In the genomic region with DNA sequence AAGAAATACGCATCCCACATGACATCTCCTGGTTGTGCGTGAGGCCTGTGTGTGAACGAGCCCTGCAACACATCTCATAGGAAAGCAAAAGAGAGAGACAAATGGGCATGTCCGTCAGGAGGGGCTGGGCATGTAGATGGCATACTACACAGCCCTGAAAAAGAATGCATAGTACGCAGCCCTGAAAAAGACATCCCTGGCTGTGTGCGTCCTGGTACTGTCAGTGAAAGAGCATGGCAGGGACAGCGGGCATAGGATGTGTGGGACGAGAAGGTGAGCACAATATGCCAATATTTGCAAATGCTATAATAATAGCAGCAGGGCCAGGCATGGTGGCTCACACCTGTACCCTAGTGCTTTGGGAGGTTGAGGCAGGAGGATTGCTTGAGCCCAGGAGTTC, we compare ENCODE assay signal across 7 cellular contexts.
"Had no signal": no experiment of that assay in that cellular context is flagged by ENCODE, and none has a peak within 500 bp of the region (broad histone marks: within the 10 kb centered on the region; RNA-seq: fewer than 3 reads in every experiment).

No MANE protein-coding gene starts in this region.

- H3K4me2 ChIP-seq: GM23338 had no signal

- DNase-seq: H7, IMR-90, KBM-7 had no signal

- H3K4me3 Mint-ChIP-seq: GM23338 had no signal

- H3K9me3 ChIP-seq: HAP-1 had no signal

- H3K27ac ChIP-seq: HL-60 had no signal

- H3K36me3 ChIP-seq: HAP-1 had no signal

- H3K27ac Mint-ChIP-seq: GM23338 had no signal

- H2AFZ ChIP-seq: GM23338 had no signal

- H3K4me3 ChIP-seq: GM23338, HAP-1 had no signal

- ATAC-seq: GM23338, HCT116 had no signal
